ENCODE assay signal across 21 cellular contexts in the genomic region with DNA sequence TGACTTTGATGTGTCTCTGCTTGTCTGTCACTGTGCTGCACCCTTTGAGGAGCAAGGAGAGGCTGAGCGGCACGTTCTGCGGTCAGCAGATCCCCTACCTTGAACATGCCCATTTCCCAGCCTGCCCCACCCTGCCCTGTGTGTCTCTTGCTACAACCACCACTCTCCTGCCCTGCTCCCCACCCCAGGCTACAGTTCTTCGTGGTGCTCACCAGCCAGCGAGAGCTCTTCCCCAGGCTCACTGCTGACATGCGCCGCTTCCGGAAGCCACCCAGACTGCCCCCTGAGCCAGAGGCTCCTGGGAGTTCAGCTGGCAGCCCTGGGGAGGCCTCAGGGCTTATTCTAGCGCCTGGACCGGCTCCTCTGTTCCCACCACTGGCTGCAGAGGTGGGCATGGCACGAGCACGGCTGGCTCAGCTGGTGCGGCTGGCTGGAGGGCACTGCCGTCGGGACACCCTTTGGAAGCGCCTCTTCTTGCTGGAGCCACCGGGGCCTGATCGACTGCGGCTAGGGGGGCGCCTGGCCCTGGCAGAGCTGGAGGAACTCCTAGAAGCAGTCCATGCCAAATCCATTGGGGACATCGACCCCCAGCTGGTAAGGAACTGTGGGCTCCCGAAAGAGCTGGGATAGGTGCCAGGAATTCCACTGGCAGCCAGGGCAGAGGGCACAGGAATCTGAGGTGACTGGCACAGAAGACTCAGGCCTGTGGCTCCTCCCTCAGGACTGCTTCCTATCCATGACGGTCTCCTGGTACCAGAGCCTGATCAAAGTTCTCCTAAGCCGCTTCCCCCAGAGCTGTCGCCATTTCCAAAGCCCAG. TPM values are rescaled to one million over a fixed set of nuclear protein-coding genes. Genes with fewer than 3 reads are reported as not detected.
A peak's percentile ranks its signal among the peaks of the same experiment; 100 is the strongest.
DNase-seq lines count a peak whose midpoint lies in the region; ATAC-seq and TF ChIP-seq lines count a peak whose summit lies in the region.
"Had no signal": no experiment of that assay in that cellular context is flagged by ENCODE, and none has a peak within 500 bp of the region (broad histone marks: within the 10 kb centered on the region; RNA-seq: fewer than 3 reads in every experiment).

No MANE protein-coding gene starts in this region.

- H3K4me3 Mint-ChIP-seq in endodermal cell (no peak overlapping the region), osteocyte (ENCODE audit: unreplicated experiment) (no peak overlapping the region)
- H3K4me3 Mint-ChIP-seq: activated naive CD8-positive, alpha-beta T cell; brain; mesothelial cell of epicardium; T-cell had no signal

- CTCF ChIA-PET in RWPE1 (lab: Yijun Ruan, JAX): interaction anchor here (0.6 to 0.9 kb wide), 3 partner anchors 9 to 1363 kb away, joined by 3 to 4 read pairs (median 4); no protein-coding TSS in a partner anchor

- H3K27me3 ChIP-seq in endodermal cell (ENCODE audit: control insufficient read depth, insufficient read depth, low read length, poor library complexity, severe bottlenecking): no peaks in the 10 kb centered on the region
- no peaks in the 10 kb centered on the region for H3K27me3 ChIP-seq in subcutaneous abdominal adipose tissue (ENCODE audit: control insufficient read depth in 5 of 5, insufficient read depth in 4 of 5, low read length in 5 of 5)
- H3K27me3 ChIP-seq: thyroid gland had no signal

- H3K36me3 ChIP-seq in endodermal cell (ENCODE audit: control insufficient read depth, insufficient read depth, low read length): peaks cover 71% of the 10 kb centered on the region
- H3K36me3 ChIP-seq in subcutaneous abdominal adipose tissue (ENCODE audit: control insufficient read depth in 5 of 5, insufficient read depth in 5 of 5, low read length in 5 of 5): peaks cover 0 to 94% (median 88%) of the 10 kb centered on the region in 5 donors

- H3K9ac ChIP-seq in endodermal cell (ENCODE audit: extremely low read depth, low read length, poor library complexity, severe bottlenecking) (no peak overlapping the region), subcutaneous abdominal adipose tissue (ENCODE audit: low read length in 5 of 5) (no peak overlapping the region)

- POLR2A ChIA-PET in RWPE1 (lab: Yijun Ruan, JAX; ENCODE audit: low non-redundant PET): no interaction called here

- H3K4me1 ChIP-seq in endodermal cell (ENCODE audit: control insufficient read depth, insufficient read depth, low read length): no peaks in the 10 kb centered on the region
- peaks cover 0 to 48% (median 33%) of the 10 kb centered on the region in 5 donors for H3K4me1 ChIP-seq in subcutaneous abdominal adipose tissue (ENCODE audit: control insufficient read depth in 5 of 5, insufficient read depth in 5 of 5, low read length in 5 of 5)

- peaks cover 31% of the 10 kb centered on the region for H3K4me1 Mint-ChIP-seq in endodermal cell
- peaks cover 10% of the 10 kb centered on the region for H3K4me1 Mint-ChIP-seq in osteocyte (ENCODE audit: unreplicated experiment)

- DNase-seq in RWPE1 (ENCODE audit: low spot score) (no peak), endodermal cell (peak; percentile 35), left lobe of liver (ENCODE audit: low spot score) (peak; percentile 90), SHP77 (lab: John Stamatoyannopoulos, UW) (no peak), osteocyte (ENCODE audit: extremely low spot score, unreplicated experiment) (no peak), NCI-H748 (lab: John Stamatoyannopoulos, UW; ENCODE audit: unreplicated experiment) (no peak)
- DNase-seq: activated CD4-positive, alpha-beta T cell treated with anti-CD3 and anti-CD28 coated beads, Interleukin-2, amount 50 U/mL, for 1 hour; Calu3; hippocampal formation; Karpas-422; NCI-H1092 treated with DMSO at 0.1 percent for 48 hours; NCI-H2107; NCI-H524; SHP77 treated with DMSO at 0.1 percent for 48 hours; stimulated activated CD4-positive, alpha-beta T cell treated with anti-CD3 and anti-CD28 coated beads, Interleukin-15, amount 100 ng/mL, for 24 hours; thyroid gland had no signal

- H3K27ac Mint-ChIP-seq in endodermal cell: no peak overlapping the region
- no peak overlapping the region for H3K27ac Mint-ChIP-seq in osteocyte (ENCODE audit: unreplicated experiment)
- H3K27ac Mint-ChIP-seq: activated naive CD8-positive, alpha-beta T cell; mesothelial cell of epicardium had no signal

- WGBS in endodermal cell (ENCODE audit: insufficient coverage in 1 of 2, insufficient read length in 1 of 2), 2 experiments: 94 to 97% methylated on average over 11 to 25 of the region's 25 CpGs

- H3K9me3 Mint-ChIP-seq in endodermal cell (no peaks in the 10 kb centered on the region), osteocyte (ENCODE audit: unreplicated experiment) (no peaks in the 10 kb centered on the region)
- H3K9me3 Mint-ChIP-seq: brain, mesothelial cell of epicardium, T-cell had no signal

- peak; percentile 81 for ATAC-seq in left lobe of liver
- ATAC-seq: T-cell had no signal

- H3K4me3 ChIP-seq in endodermal cell (ENCODE audit: low read length): no peak overlapping the region
- H3K4me3 ChIP-seq in subcutaneous abdominal adipose tissue (ENCODE audit: low read depth in 1 of 5, low read length in 5 of 5): no peak overlapping the region
- H3K4me3 ChIP-seq: thyroid gland had no signal

- no peak for TF ChIP-seq CTCF in RWPE1 (conservative IDR thresholded peaks at IDR 0.05; ENCODE audit: low read depth)
- TF ChIP-seq CTCF in endodermal cell (conservative IDR thresholded peaks at IDR 0.05): no peak
- no peak for TF ChIP-seq CTCF in osteocyte (IDR thresholded peaks at IDR 0.05)

- H3K27me3 Mint-ChIP-seq in endodermal cell (ENCODE audit: insufficient read depth) (no peaks in the 10 kb centered on the region), osteocyte (ENCODE audit: unreplicated experiment) (no peaks in the 10 kb centered on the region)
- H3K27me3 Mint-ChIP-seq: activated naive CD8-positive, alpha-beta T cell; T-cell had no signal

- H3K9me3 ChIP-seq in endodermal cell (ENCODE audit: control insufficient read depth, low read length) (no peaks in the 10 kb centered on the region), subcutaneous abdominal adipose tissue (ENCODE audit: control insufficient read depth in 5 of 5, low read length in 5 of 5) (no peaks in the 10 kb centered on the region)
- H3K9me3 ChIP-seq: thyroid gland had no signal

- H3K36me3 Mint-ChIP-seq in endodermal cell (ENCODE audit: low read depth): peaks cover 88% of the 10 kb centered on the region
- H3K36me3 Mint-ChIP-seq in osteocyte (ENCODE audit: unreplicated experiment): peaks cover 60% of the 10 kb centered on the region

- H3K27ac ChIP-seq in RWPE1 (peak overlapping the region; percentile 98), endodermal cell (ENCODE audit: low read depth, low read length) (no peak overlapping the region), subcutaneous abdominal adipose tissue (ENCODE audit: low read depth, low read length) (peak overlapping the region; percentile 70)
- H3K27ac ChIP-seq: thyroid gland had no signal

RNA-seq across cellular contexts. Expression of gene HYI, which starts 5.6 kb away (rescaled TPM):
- total RNA-seq in endodermal cell (10 to 100 TPM; 34.4 to 34.8 TPM), left lobe of liver (47.1 TPM), osteocyte (43.2 and 45.9 TPM in 2 replicates)
- polyA plus RNA-seq in endodermal cell (2013, experiment 1 of 2): 29.7 TPM
- 25.6 TPM for polyA plus RNA-seq in endodermal cell (2013, experiment 2 of 2)

RNA-seq across cellular contexts. Expression of gene SZT2, which starts 58.4 kb away (rescaled TPM):
- total RNA-seq in endodermal cell (10 to 100 TPM; 55.6 to 59.7 TPM), left lobe of liver (21.3 TPM), osteocyte (51.8 and 63.6 TPM in 2 replicates)
- 13.6 TPM for polyA plus RNA-seq in endodermal cell (2013, experiment 1 of 2)
- polyA plus RNA-seq in endodermal cell (2013, experiment 2 of 2): 12.3 TPM

RNA-seq across cellular contexts. Expression of gene MED8, which starts 58.5 kb away (rescaled TPM):
- 10 to 100 TPM; 16.1 to 18.8 TPM for total RNA-seq in endodermal cell
- 21.9 TPM for polyA plus RNA-seq in endodermal cell (2013, experiment 1 of 2)
- polyA plus RNA-seq in endodermal cell (2013, experiment 2 of 2): 20.6 TPM
- 19.7 TPM for total RNA-seq in left lobe of liver
- total RNA-seq in osteocyte: 39.8 and 40.4 TPM in 2 replicates

Comparison
In these comparisons a context has a peak if more than half of its experiments do, and no peak if none do; other contexts are left out.
1. DNase-seq: peak in endodermal cell (single experiment) and left lobe of liver (single experiment); none in RWPE1 (single experiment), SHP77 (0 of 2), osteocyte (single experiment) and NCI-H748 (single experiment).